ENCODE assay signal across 12 cellular contexts in the genomic region with DNA sequence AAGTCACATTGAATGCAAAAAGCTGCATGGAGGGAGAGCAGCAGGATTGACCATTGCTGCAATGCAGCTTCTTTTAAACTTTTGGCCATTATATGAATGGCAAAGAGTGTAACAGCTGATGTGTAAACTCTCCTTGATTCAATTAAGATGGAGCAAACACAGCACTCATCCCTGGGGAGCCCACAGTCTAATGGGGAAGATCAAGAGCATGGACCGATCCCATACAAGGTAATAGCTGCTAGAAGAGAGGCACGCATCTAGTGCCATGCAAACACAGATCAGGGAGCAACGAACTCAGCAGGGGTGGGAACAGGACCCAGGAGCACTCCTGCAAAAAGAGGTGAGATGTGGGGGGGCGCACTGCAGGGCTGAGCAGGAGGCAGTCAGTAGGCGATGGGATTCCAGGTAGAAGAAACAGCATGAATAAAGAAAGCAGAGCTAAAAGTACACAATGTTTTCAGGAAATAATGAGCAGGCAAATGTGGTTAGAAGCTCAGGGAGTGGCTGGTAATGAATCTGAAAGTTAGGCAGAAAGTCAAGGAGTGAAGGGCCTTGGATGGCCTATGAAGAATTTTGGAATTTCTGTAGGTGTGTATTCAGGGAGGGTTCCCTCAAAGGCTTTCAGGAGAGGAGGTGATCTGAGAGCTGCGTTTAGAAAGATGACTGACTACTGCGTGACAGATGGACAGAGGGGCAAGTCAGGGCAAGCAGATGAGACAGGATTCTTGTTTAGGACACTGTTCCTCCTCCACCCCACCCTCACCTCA. TPM values are rescaled to one million over a fixed set of nuclear protein-coding genes. Genes with fewer than 3 reads are reported as not detected.
DNase-seq lines count a peak whose midpoint lies in the region; ATAC-seq and TF ChIP-seq lines count a peak whose summit lies in the region.
"Had no signal": no experiment of that assay in that cellular context is flagged by ENCODE, and none has a peak within 500 bp of the region (broad histone marks: within the 10 kb centered on the region; RNA-seq: fewer than 3 reads in every experiment).

No MANE protein-coding gene starts in this region.

- no peaks in the 10 kb centered on the region for H3K36me3 Mint-ChIP-seq in activated CD8-positive, alpha-beta T cell treated with anti-CD3 and anti-CD28 coated beads, Interleukin-2, amount 10 ng/mL, durations not matched to agents 7 days and 5 days (ENCODE audit: low read depth)
- H3K36me3 Mint-ChIP-seq in activated CD8-positive, alpha-beta T cell treated with anti-CD3 and anti-CD28 coated beads for 36 hours (ENCODE audit: low read depth): no peaks in the 10 kb centered on the region
- H3K36me3 Mint-ChIP-seq in mesothelial cell of epicardium: no peaks in the 10 kb centered on the region
- H3K36me3 Mint-ChIP-seq: brain had no signal

- peak overlapping the region; percentile 32 to 73 (median 55) for H3K27ac ChIP-seq in upper lobe of left lung

- no peak for ATAC-seq in activated CD8-positive, alpha-beta T cell treated with anti-CD3 and anti-CD28 coated beads, Interleukin-2, amount 10 ng/mL, durations not matched to agents 7 days and 5 days
- no peak for ATAC-seq in activated CD8-positive, alpha-beta T cell treated with anti-CD3 and anti-CD28 coated beads for 36 hours
- ATAC-seq in upper lobe of left lung (ENCODE audit: low FRiP score in 2 of 2): peak; percentile 41 to 64

- no peak overlapping the region for H3K4me3 ChIP-seq in upper lobe of left lung
- H3K4me3 ChIP-seq: testis had no signal

- no peak for TF ChIP-seq EP300 in upper lobe of left lung (IDR thresholded peaks at IDR 0.05)

- no peak overlapping the region for H3K4me3 Mint-ChIP-seq in activated CD8-positive, alpha-beta T cell treated with anti-CD3 and anti-CD28 coated beads, Interleukin-2, amount 10 ng/mL, durations not matched to agents 7 days and 5 days
- H3K4me3 Mint-ChIP-seq in activated CD8-positive, alpha-beta T cell treated with anti-CD3 and anti-CD28 coated beads for 36 hours: no peak overlapping the region
- H3K4me3 Mint-ChIP-seq in mesothelial cell of epicardium: no peak overlapping the region
- H3K4me3 Mint-ChIP-seq: brain had no signal

- no peaks in the 10 kb centered on the region for H3K27me3 ChIP-seq in upper lobe of left lung
- H3K27me3 ChIP-seq: testis had no signal

- peaks cover 10% of the 10 kb centered on the region for H3K4me1 Mint-ChIP-seq in activated CD8-positive, alpha-beta T cell treated with anti-CD3 and anti-CD28 coated beads, Interleukin-2, amount 10 ng/mL, durations not matched to agents 7 days and 5 days (ENCODE audit: low read depth)
- peaks cover 3% of the 10 kb centered on the region for H3K4me1 Mint-ChIP-seq in activated CD8-positive, alpha-beta T cell treated with anti-CD3 and anti-CD28 coated beads for 36 hours (ENCODE audit: low read depth)
- H3K4me1 Mint-ChIP-seq in mesothelial cell of epicardium: peaks cover 31% of the 10 kb centered on the region

- DNase-seq in activated CD8-positive, alpha-beta T cell treated with anti-CD3 and anti-CD28 coated beads, Interleukin-2, amount 10 ng/mL, durations not matched to agents 7 days and 5 days: peak; percentile 16
- DNase-seq in activated CD8-positive, alpha-beta T cell treated with anti-CD3 and anti-CD28 coated beads for 36 hours: no peak
- DNase-seq in astrocyte of the hippocampus (ENCODE audit: low read depth, low spot score) (peak; percentile 39), mesothelial cell of epicardium (ENCODE audit: low spot score in 2 of 2, unreplicated experiment in 2 of 2) (no peak), upper lobe of left lung (no peak), amygdala (lab: John Stamatoyannopoulos, UW) (no peak), NCI-H524 (lab: John Stamatoyannopoulos, UW) (no peak)
- no peak for DNase-seq in activated naive CD4-positive, alpha-beta T cell (lab: John Stamatoyannopoulos, UW)
- DNase-seq: activated CD8-positive, alpha-beta memory T cell treated with anti-CD3 and anti-CD28 coated beads for 24 hours; T-helper 2 cell had no signal

- 69 to 75% methylated on average over 7 of the region's 7 CpGs for WGBS in upper lobe of left lung, 2 donors

- H3K4me1 ChIP-seq in upper lobe of left lung: peaks cover 21 to 26% (median 22%) of the 10 kb centered on the region in 4 donors

- H3K9me3 Mint-ChIP-seq in activated CD8-positive, alpha-beta T cell treated with anti-CD3 and anti-CD28 coated beads, Interleukin-2, amount 10 ng/mL, durations not matched to agents 7 days and 5 days (ENCODE audit: insufficient read depth): no peaks in the 10 kb centered on the region
- no peaks in the 10 kb centered on the region for H3K9me3 Mint-ChIP-seq in activated CD8-positive, alpha-beta T cell treated with anti-CD3 and anti-CD28 coated beads for 36 hours
- H3K9me3 Mint-ChIP-seq in mesothelial cell of epicardium: no peaks in the 10 kb centered on the region
- H3K9me3 Mint-ChIP-seq: brain had no signal

- intact Hi-C loops in activated CD8-positive, alpha-beta T cell treated with anti-CD3 and anti-CD28 coated beads for 36 hours (cut with micrococcal nuclease): no loop called here

- POLR2A ChIA-PET in activated CD8-positive, alpha-beta T cell treated with anti-CD3 and anti-CD28 coated beads, Interleukin-2, amount 10 ng/mL, durations not matched to agents 7 days and 5 days (lab: Charles Lee): no interaction called here
- POLR2A ChIA-PET in activated CD8-positive, alpha-beta T cell treated with anti-CD3 and anti-CD28 coated beads for 36 hours (lab: Charles Lee): interaction anchor here (0.5 kb wide), 1 partner anchor 45 kb away, joined by 3 read pairs; no protein-coding TSS in a partner anchor

- no peak overlapping the region for H3K27ac Mint-ChIP-seq in activated CD8-positive, alpha-beta T cell treated with anti-CD3 and anti-CD28 coated beads, Interleukin-2, amount 10 ng/mL, durations not matched to agents 7 days and 5 days
- H3K27ac Mint-ChIP-seq in activated CD8-positive, alpha-beta T cell treated with anti-CD3 and anti-CD28 coated beads for 36 hours: no peak overlapping the region
- peak overlapping the region; percentile 0 for H3K27ac Mint-ChIP-seq in mesothelial cell of epicardium

- H3K36me3 ChIP-seq in upper lobe of left lung: no peaks in the 10 kb centered on the region

- no peaks in the 10 kb centered on the region for H3K9me3 ChIP-seq in upper lobe of left lung
- H3K9me3 ChIP-seq: testis had no signal

- CTCF ChIA-PET in activated CD8-positive, alpha-beta T cell treated with anti-CD3 and anti-CD28 coated beads, Interleukin-2, amount 10 ng/mL, durations not matched to agents 7 days and 5 days (lab: Charles Lee): interaction anchor here (1.2 to 5.4 kb wide), 4 partner anchors 10 to 94 kb away, joined by 3 to 22 read pairs (median 4); no protein-coding TSS in a partner anchor
- CTCF ChIA-PET in activated CD8-positive, alpha-beta T cell treated with anti-CD3 and anti-CD28 coated beads for 36 hours (lab: Charles Lee): interaction anchor here (0.8 to 2.5 kb wide), 5 partner anchors 9 to 84 kb away, joined by 3 to 14 read pairs (median 4); no protein-coding TSS in a partner anchor

- TF ChIP-seq POLR2A in upper lobe of left lung (IDR thresholded peaks at IDR 0.05): no peak

- no peak for TF ChIP-seq CTCF in activated CD8-positive, alpha-beta T cell treated with anti-CD3 and anti-CD28 coated beads for 36 hours (IDR thresholded peaks at IDR 0.05)
- no peak for TF ChIP-seq CTCF in mesothelial cell of epicardium (IDR thresholded peaks at IDR 0.05; ENCODE audit: unreplicated experiment)
- TF ChIP-seq CTCF in upper lobe of left lung (IDR thresholded peaks at IDR 0.05): no peak

- H3K27me3 Mint-ChIP-seq in activated CD8-positive, alpha-beta T cell treated with anti-CD3 and anti-CD28 coated beads, Interleukin-2, amount 10 ng/mL, durations not matched to agents 7 days and 5 days (ENCODE audit: low read depth): peaks cover 38% of the 10 kb centered on the region
- H3K27me3 Mint-ChIP-seq in activated CD8-positive, alpha-beta T cell treated with anti-CD3 and anti-CD28 coated beads for 36 hours: peaks cover 2% of the 10 kb centered on the region
- peaks cover 10% of the 10 kb centered on the region for H3K27me3 Mint-ChIP-seq in mesothelial cell of epicardium (ENCODE audit: low read depth)

RNA-seq across cellular contexts. Expression of gene BMAL1, which starts 17.2 kb away (rescaled TPM):
- total RNA-seq in activated CD8-positive, alpha-beta T cell treated with anti-CD3 and anti-CD28 coated beads, Interleukin-2, amount 10 ng/mL, durations not matched to agents 7 days and 5 days: 10 to 100 TPM; 41.1 to 53.5 TPM
- 10 to 100 TPM; 21.5 to 22.7 TPM for total RNA-seq in activated CD8-positive, alpha-beta T cell treated with anti-CD3 and anti-CD28 coated beads for 36 hours
- total RNA-seq in mesothelial cell of epicardium (5.5 to 6.7 TPM (median 5.8 TPM) in 3 replicates), upper lobe of left lung (10 to 100 TPM; 16.1 to 57.6 (median 35.7) TPM)

Comparison
In these comparisons a context has a peak if more than half of its experiments do, and no peak if none do; other contexts are left out.
1. DNase-seq: peak in activated CD8-positive, alpha-beta T cell treated with anti-CD3 and anti-CD28 coated beads, Interleukin-2, amount 10 ng/mL, durations not matched to agents 7 days and 5 days (single experiment) and astrocyte of the hippocampus (single experiment); none in activated CD8-positive, alpha-beta T cell treated with anti-CD3 and anti-CD28 coated beads for 36 hours (single experiment), mesothelial cell of epicardium (0 of 2), upper lobe of left lung (0 of 2), activated naive CD4-positive, alpha-beta T cell (0 of 4), amygdala (0 of 56) and NCI-H524 (0 of 2).
2. ATAC-seq: peak in upper lobe of left lung (2 of 2); none in activated CD8-positive, alpha-beta T cell treated with anti-CD3 and anti-CD28 coated beads, Interleukin-2, amount 10 ng/mL, durations not matched to agents 7 days and 5 days (single experiment) and activated CD8-positive, alpha-beta T cell treated with anti-CD3 and anti-CD28 coated beads for 36 hours (single experiment).